In the genomic region with DNA sequence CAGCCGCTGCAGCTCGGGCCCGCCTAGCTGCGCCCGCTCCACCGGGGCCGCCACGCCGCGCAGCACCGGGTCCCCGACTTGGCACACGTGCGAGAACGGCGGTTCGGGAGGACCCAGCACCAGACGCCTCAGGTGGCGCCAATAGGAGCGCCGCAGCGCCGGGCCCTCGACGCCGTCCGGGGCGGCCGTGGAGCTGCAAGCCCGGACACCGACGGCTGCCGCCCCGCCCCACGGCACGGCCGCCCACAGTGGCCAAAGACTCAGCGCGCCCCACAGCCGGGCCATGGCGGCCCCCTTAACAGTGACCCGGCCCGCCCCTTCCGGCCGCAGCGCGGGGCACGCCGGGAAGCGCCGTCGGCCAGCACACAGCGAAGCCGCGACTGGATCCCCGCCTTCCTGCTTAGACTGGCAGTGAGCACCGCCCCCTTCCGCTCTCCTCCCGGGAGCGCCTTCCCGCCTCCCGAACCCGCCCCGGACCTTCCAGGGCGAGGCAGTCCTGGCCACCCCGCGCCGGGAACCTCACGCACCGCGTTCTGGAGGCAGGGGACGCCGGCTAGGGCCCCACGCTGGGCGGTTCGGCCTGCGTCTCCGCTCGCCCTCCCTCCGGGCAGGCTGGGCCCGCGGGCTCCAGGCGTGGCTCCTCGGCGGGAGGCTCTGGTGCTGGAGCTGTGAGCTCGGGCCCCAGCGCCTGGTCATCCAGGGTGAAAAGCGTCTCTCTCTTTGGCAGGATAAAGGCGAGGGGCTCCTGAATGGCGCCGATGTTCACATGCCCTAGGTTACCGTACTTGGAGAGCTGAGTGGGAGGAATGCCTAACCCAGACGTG, we compare ENCODE assay signal across 8 cellular contexts.
DNase-seq lines count a peak whose midpoint lies in the region; ATAC-seq and TF ChIP-seq lines count a peak whose summit lies in the region.

A gene with protein sequence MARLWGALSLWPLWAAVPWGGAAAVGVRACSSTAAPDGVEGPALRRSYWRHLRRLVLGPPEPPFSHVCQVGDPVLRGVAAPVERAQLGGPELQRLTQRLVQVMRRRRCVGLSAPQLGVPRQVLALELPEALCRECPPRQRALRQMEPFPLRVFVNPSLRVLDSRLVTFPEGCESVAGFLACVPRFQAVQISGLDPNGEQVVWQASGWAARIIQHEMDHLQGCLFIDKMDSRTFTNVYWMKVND (minus strand): TSS at position 303 of the 824 bp plus-strand sequence. CDS start 18 bp downstream, at position 285.

- peak; percentile 67 for DNase-seq in NCI-H526 treated with DMSO at 0.1 percent for 48 hours (lab: John Stamatoyannopoulos, UW)
- DNase-seq in activated CD4-positive, alpha-beta T cell treated with anti-CD3 and anti-CD28 coated beads, Interleukin-2, amount 50 U/mL, for 1 hour = peak; percentile 69
- peak; percentile 73 for DNase-seq in cortex of kidney (lab: John Stamatoyannopoulos, UW)
- peak; percentile 98 for DNase-seq in left kidney (ENCODE audit: low read depth, low spot score)
- peak; percentile 81 for DNase-seq in stimulated activated CD4-positive, alpha-beta T cell treated with anti-CD3 and anti-CD28 coated beads, Interleukin-1b, Interleukin-23, amount 100 ng/mL, for 48 hours

- TF ChIP-seq CTCF in C4-2B (conservative IDR thresholded peaks at IDR 0.05) = no peak

- ATAC-seq in GM19351 (IDR thresholded peaks at IDR 0.05; ENCODE audit: unreplicated experiment) (peak; percentile 91), HG03520 (IDR thresholded peaks at IDR 0.05; ENCODE audit: unreplicated experiment) (peak; percentile 89)

- peak within 1 kb of the TSS; percentile 93 for H3K27ac ChIP-seq in C4-2B

Comparison
In these comparisons a context has a peak if more than half of its experiments do, and no peak if none do; other contexts are left out.
1. Peak in every context shown above with its lines: DNase-seq, ATAC-seq and H3K27ac ChIP-seq.